ENCODE assay signal across 21 cellular contexts in genomic region chr1:3289502-3289901, GRCh38.
"Had no signal": no experiment of that assay in that cellular context is flagged by ENCODE, and none has a peak within 500 bp of the region (broad histone marks: within the 10 kb centered on the region; RNA-seq: fewer than 3 reads in every experiment).

No MANE protein-coding gene starts in this region.

- H3K36me3 ChIP-seq: esophagus muscularis mucosa, gastroesophageal sphincter, heart left ventricle, left lung, lower lobe of right lung had no signal

- H3K27ac Mint-ChIP-seq: immature natural killer cell, mesothelial cell of epicardium had no signal

- H3K4me3 ChIP-seq: coronary artery, dorsolateral prefrontal cortex, esophagus muscularis mucosa, gastroesophageal sphincter, heart left ventricle, hepatocyte, left lung, lower lobe of right lung, mucosa of descending colon had no signal

- H3K9me3 Mint-ChIP-seq: immature natural killer cell, mesothelial cell of epicardium had no signal

- H3K4me3 Mint-ChIP-seq: immature natural killer cell, mesothelial cell of epicardium had no signal

- H3K9me3 ChIP-seq: esophagus muscularis mucosa, gastroesophageal sphincter, heart left ventricle, left lung, lower lobe of right lung, mucosa of descending colon had no signal

- DNase-seq: dermis blood vessel endothelial cell; dorsolateral prefrontal cortex; effector CD4-positive, alpha-beta T cell; effector memory CD4-positive, alpha-beta T cell; foreskin keratinocyte; heart left ventricle; hypothalamus; immature natural killer cell; islet precursor cell; kidney; kidney glomerular epithelial cell; left lung; left ventricle myocardium superior; lower lobe of right lung; mesenchymal stem cell; mucosa of descending colon had no signal

- H3K4me1 Mint-ChIP-seq: immature natural killer cell, mesothelial cell of epicardium had no signal

- ATAC-seq: foreskin keratinocyte, gastroesophageal sphincter, heart left ventricle, left lung, left ventricle myocardium superior, lower lobe of right lung, mucosa of descending colon had no signal

- H3K27me3 ChIP-seq: foreskin keratinocyte, hepatocyte had no signal

- H3K27ac ChIP-seq: dorsolateral prefrontal cortex, esophagus muscularis mucosa, foreskin keratinocyte, gastroesophageal sphincter, hepatocyte, left lung, lower lobe of right lung had no signal

- H3K4me1 ChIP-seq: foreskin keratinocyte, gastroesophageal sphincter, left lung, lower lobe of right lung had no signal
